In the genomic region with DNA sequence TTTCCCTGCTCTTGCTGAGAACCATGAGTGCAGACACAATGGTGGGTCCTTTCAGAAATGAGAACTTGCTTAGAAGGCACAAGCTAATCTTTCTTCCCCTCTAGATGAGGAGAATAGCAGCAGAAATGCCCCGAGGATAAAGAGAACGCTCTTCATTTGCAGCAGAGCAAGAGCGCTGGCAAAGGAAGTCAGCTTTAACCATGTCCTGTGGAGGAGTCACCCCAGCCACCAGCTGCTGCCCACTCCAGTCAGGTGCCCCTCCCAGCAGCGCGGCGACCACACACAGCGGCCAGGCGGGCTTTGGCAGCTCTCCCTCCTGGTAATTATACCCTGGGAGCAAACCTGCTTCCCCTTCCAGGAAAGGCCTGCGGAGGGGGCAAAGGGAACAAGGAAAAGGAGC, we compare ENCODE assay signal across 13 cellular contexts. TPM values are rescaled to one million over a fixed set of nuclear protein-coding genes. Genes with fewer than 3 reads are reported as not detected.
DNase-seq lines count a peak whose midpoint lies in the region; ATAC-seq and TF ChIP-seq lines count a peak whose summit lies in the region.
"Had no signal": no experiment of that assay in that cellular context is flagged by ENCODE, and none has a peak within 500 bp of the region (broad histone marks: within the 10 kb centered on the region; RNA-seq: fewer than 3 reads in every experiment).

No MANE protein-coding gene starts in this region.

- H3K36me3 Mint-ChIP-seq in activated CD4-positive, alpha-beta memory T cell treated with anti-CD3 and anti-CD28 coated beads, Interleukin-2, amount 10 ng/mL, durations not matched to agents 7 days and 5 days (ENCODE audit: low read depth), result peaks cover 14% of the 10 kb centered on the region
- H3K36me3 Mint-ChIP-seq in activated CD4-positive, alpha-beta memory T cell treated with anti-CD3 and anti-CD28 coated beads for 36 hours, result peaks cover 27% of the 10 kb centered on the region
- H3K36me3 Mint-ChIP-seq in Calu3 (ENCODE audit: insufficient read depth, unreplicated experiment), result peaks cover 38% of the 10 kb centered on the region

- BruUV-seq in Calu3 (replicated peaks; lab: Mats Ljungman, UMichigan), result no TSS peak

- H3K27me3 Mint-ChIP-seq in activated CD4-positive, alpha-beta memory T cell treated with anti-CD3 and anti-CD28 coated beads, Interleukin-2, amount 10 ng/mL, durations not matched to agents 7 days and 5 days, result no peaks in the 10 kb centered on the region
- no peaks in the 10 kb centered on the region for H3K27me3 Mint-ChIP-seq in activated CD4-positive, alpha-beta memory T cell treated with anti-CD3 and anti-CD28 coated beads for 36 hours
- no peaks in the 10 kb centered on the region for H3K27me3 Mint-ChIP-seq in Calu3 (ENCODE audit: unreplicated experiment)
- H3K27me3 Mint-ChIP-seq: stimulated activated naive B cell treated with anti-CD40 and anti-IgM and Interleukin-4, amounts not matched to agents 10 μg/mL and 1 μg/mL and 100 μg/mL, for 72 hours had no signal

- TF ChIP-seq CTCF in Calu3 (IDR thresholded peaks at IDR 0.05; ENCODE audit: unreplicated experiment), result no peak

- DNase-seq in activated CD4-positive, alpha-beta memory T cell treated with anti-CD3 and anti-CD28 coated beads, Interleukin-2, amount 10 ng/mL, durations not matched to agents 7 days and 5 days, result no peak
- DNase-seq in activated CD4-positive, alpha-beta memory T cell treated with anti-CD3 and anti-CD28 coated beads for 36 hours, result no peak
- peak in 2 of 3 experiments; percentile 82 to 94 for DNase-seq in NCI-H1417 (lab: John Stamatoyannopoulos, UW)
- DNase-seq in cerebellar cortex (ENCODE audit: low spot score), result peak; percentile 80
- DNase-seq in retina, result peak; percentile 34
- DNase-seq in Calu3, result no peak
- no peak for DNase-seq in T-helper 2 cell
- DNase-seq: NCI-H510A; stimulated activated naive B cell treated with anti-CD40 and anti-IgM and Interleukin-4, amounts not matched to agents 10 μg/mL and 1 μg/mL and 100 μg/mL, for 72 hours had no signal

- no peak overlapping the region for H3K4me3 Mint-ChIP-seq in activated CD4-positive, alpha-beta memory T cell treated with anti-CD3 and anti-CD28 coated beads, Interleukin-2, amount 10 ng/mL, durations not matched to agents 7 days and 5 days
- H3K4me3 Mint-ChIP-seq in activated CD4-positive, alpha-beta memory T cell treated with anti-CD3 and anti-CD28 coated beads for 36 hours, result no peak overlapping the region
- H3K4me3 Mint-ChIP-seq in Calu3 (ENCODE audit: low read depth, unreplicated experiment), result no peak overlapping the region
- H3K4me3 Mint-ChIP-seq: stimulated activated naive B cell treated with anti-CD40 and anti-IgM and Interleukin-4, amounts not matched to agents 10 μg/mL and 1 μg/mL and 100 μg/mL, for 72 hours had no signal

- H3K27ac Mint-ChIP-seq in activated CD4-positive, alpha-beta memory T cell treated with anti-CD3 and anti-CD28 coated beads, Interleukin-2, amount 10 ng/mL, durations not matched to agents 7 days and 5 days, result peak overlapping the region; percentile 24
- no peak overlapping the region for H3K27ac Mint-ChIP-seq in activated CD4-positive, alpha-beta memory T cell treated with anti-CD3 and anti-CD28 coated beads for 36 hours
- no peak overlapping the region for H3K27ac Mint-ChIP-seq in Calu3 (ENCODE audit: unreplicated experiment)
- H3K27ac Mint-ChIP-seq: activated T-helper 2 cell treated with anti-CD3 and anti-CD28 coated beads, Interferon-gamma antibody, Interleukin-2, Interleukin-4, amounts not matched to agents 10 μg/mL and 5 μg/mL and 100 μg/mL, durations not matched to agents 14 hours and 24 hours and 36 hours had no signal

- ATAC-seq in HG03045 (IDR thresholded peaks at IDR 0.05; ENCODE audit: unreplicated experiment), result no peak

- CTCF ChIA-PET in activated CD4-positive, alpha-beta memory T cell treated with anti-CD3 and anti-CD28 coated beads, Interleukin-2, amount 10 ng/mL, durations not matched to agents 7 days and 5 days (lab: Charles Lee), result interaction anchor here (0.6 to 1.9 kb wide), 3 partner anchors 7 to 69 kb away, joined by 3 to 6 read pairs (median 6); partner anchors contain the start of gene LPIN3
- CTCF ChIA-PET in activated CD4-positive, alpha-beta memory T cell treated with anti-CD3 and anti-CD28 coated beads for 36 hours (lab: Charles Lee), result interaction anchor here (1.2 kb wide), 1 partner anchor 69 kb away, joined by 3 read pairs; no protein-coding TSS in a partner anchor
- CTCF ChIA-PET in Calu3 (lab: Charles Lee), result interaction anchor here (0.5 to 0.8 kb wide), 2 partner anchors 69 to 1316 kb away, joined by 3 to 6 read pairs; partner anchors contain the start of gene LPIN3

- intact Hi-C loops in activated CD4-positive, alpha-beta memory T cell treated with anti-CD3 and anti-CD28 coated beads for 36 hours (cut with micrococcal nuclease), result no loop called here
- intact Hi-C loops in Calu3 (cut with micrococcal nuclease; ENCODE audit: unreplicated experiment), result no loop called here

- H3K4me1 Mint-ChIP-seq in activated CD4-positive, alpha-beta memory T cell treated with anti-CD3 and anti-CD28 coated beads, Interleukin-2, amount 10 ng/mL, durations not matched to agents 7 days and 5 days, result peaks cover 26% of the 10 kb centered on the region
- peaks cover 11% of the 10 kb centered on the region for H3K4me1 Mint-ChIP-seq in activated CD4-positive, alpha-beta memory T cell treated with anti-CD3 and anti-CD28 coated beads for 36 hours (ENCODE audit: low read depth)
- no peaks in the 10 kb centered on the region for H3K4me1 Mint-ChIP-seq in Calu3 (ENCODE audit: low read depth, unreplicated experiment)

- POLR2A ChIA-PET in activated CD4-positive, alpha-beta memory T cell treated with anti-CD3 and anti-CD28 coated beads, Interleukin-2, amount 10 ng/mL, durations not matched to agents 7 days and 5 days (lab: Charles Lee), result no interaction called here
- POLR2A ChIA-PET in activated CD4-positive, alpha-beta memory T cell treated with anti-CD3 and anti-CD28 coated beads for 36 hours (lab: Charles Lee), result no interaction called here

- H3K9me3 Mint-ChIP-seq in activated CD4-positive, alpha-beta memory T cell treated with anti-CD3 and anti-CD28 coated beads, Interleukin-2, amount 10 ng/mL, durations not matched to agents 7 days and 5 days, result no peaks in the 10 kb centered on the region
- no peaks in the 10 kb centered on the region for H3K9me3 Mint-ChIP-seq in activated CD4-positive, alpha-beta memory T cell treated with anti-CD3 and anti-CD28 coated beads for 36 hours
- H3K9me3 Mint-ChIP-seq in Calu3 (ENCODE audit: low read depth, unreplicated experiment), result no peaks in the 10 kb centered on the region
- H3K9me3 Mint-ChIP-seq: activated T-helper 2 cell treated with anti-CD3 and anti-CD28 coated beads, Interferon-gamma antibody, Interleukin-2, Interleukin-4, amounts not matched to agents 10 μg/mL and 5 μg/mL and 100 μg/mL, durations not matched to agents 14 hours and 24 hours and 36 hours; stimulated activated naive B cell treated with anti-CD40 and anti-IgM and Interleukin-4, amounts not matched to agents 10 μg/mL and 1 μg/mL and 100 μg/mL, for 72 hours had no signal

RNA-seq across cellular contexts. Expression of gene EMILIN3, which starts 42.4 kb away (rescaled TPM):
- total RNA-seq in activated CD4-positive, alpha-beta memory T cell treated with anti-CD3 and anti-CD28 coated beads, Interleukin-2, amount 10 ng/mL, durations not matched to agents 7 days and 5 days, result not detected
- total RNA-seq in activated CD4-positive, alpha-beta memory T cell treated with anti-CD3 and anti-CD28 coated beads for 36 hours, result not detected
- total RNA-seq in Calu3 (2022), result not detected in 2 replicates
- total RNA-seq: activated T-helper 2 cell treated with anti-CD3 and anti-CD28 coated beads, Interferon-gamma antibody, Interleukin-2, Interleukin-4, amounts not matched to agents 10 μg/mL and 5 μg/mL and 100 μg/mL, durations not matched to agents 14 hours and 24 hours and 36 hours; HT-29; T-helper 2 cell treated with Interferon-gamma antibody and Interleukin-4, amounts not matched to agents 100 ng/mL and 5 ng/mL, for 36 hours had no signal

Comparison
In these comparisons a context has a peak if more than half of its experiments do, and no peak if none do; other contexts are left out.
1. DNase-seq: peak in NCI-H1417 (2 of 3), cerebellar cortex (single experiment) and retina (single experiment); none in activated CD4-positive, alpha-beta memory T cell treated with anti-CD3 and anti-CD28 coated beads, Interleukin-2, amount 10 ng/mL, durations not matched to agents 7 days and 5 days (single experiment), activated CD4-positive, alpha-beta memory T cell treated with anti-CD3 and anti-CD28 coated beads for 36 hours (single experiment), Calu3 (single experiment) and T-helper 2 cell (0 of 5).